ENCODE assay signal across 8 cellular contexts in the genomic region with DNA sequence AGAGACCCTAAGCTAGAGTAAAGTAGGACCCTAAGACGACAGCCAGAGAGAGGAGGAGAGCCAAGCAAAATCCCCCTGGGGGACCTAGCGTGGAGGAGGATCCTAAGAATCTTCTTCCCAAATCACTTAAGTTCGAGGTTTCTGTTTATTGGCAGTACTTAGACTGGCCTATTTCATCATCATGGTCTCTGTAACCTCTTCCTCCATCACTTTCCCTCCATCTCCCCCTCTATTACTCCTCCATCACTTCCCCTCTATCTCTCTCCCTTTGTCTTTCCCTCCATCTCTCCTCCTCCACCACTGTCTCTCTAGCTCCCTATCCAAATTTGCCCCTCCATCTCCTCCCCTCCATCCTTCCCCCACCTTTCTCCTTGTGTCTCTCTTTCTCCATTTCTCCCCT.
"Had no signal": no experiment of that assay in that cellular context is flagged by ENCODE, and none has a peak within 500 bp of the region (broad histone marks: within the 10 kb centered on the region; RNA-seq: fewer than 3 reads in every experiment).

No MANE protein-coding gene starts in this region.

- H3K4me1 ChIP-seq: HAP-1 had no signal

- H3K9me3 ChIP-seq: HAP-1 had no signal

- DNase-seq: GM23248, GOT3, H7, HFFc6, KBM-7 had no signal

- FAIRE-seq: HTR-8/SVneo had no signal

- H3K4me3 ChIP-seq: GM23248, HAP-1 had no signal

- H3K9ac ChIP-seq: GM23248 had no signal

- H3K27ac ChIP-seq: GM23248 had no signal

- ATAC-seq: HCT116 had no signal

- H3K36me3 ChIP-seq: HAP-1 had no signal

- H2AFZ ChIP-seq: GM23248 had no signal
